Comparison of ENCODE assay signal across 3 cellular contexts in the genomic region with DNA sequence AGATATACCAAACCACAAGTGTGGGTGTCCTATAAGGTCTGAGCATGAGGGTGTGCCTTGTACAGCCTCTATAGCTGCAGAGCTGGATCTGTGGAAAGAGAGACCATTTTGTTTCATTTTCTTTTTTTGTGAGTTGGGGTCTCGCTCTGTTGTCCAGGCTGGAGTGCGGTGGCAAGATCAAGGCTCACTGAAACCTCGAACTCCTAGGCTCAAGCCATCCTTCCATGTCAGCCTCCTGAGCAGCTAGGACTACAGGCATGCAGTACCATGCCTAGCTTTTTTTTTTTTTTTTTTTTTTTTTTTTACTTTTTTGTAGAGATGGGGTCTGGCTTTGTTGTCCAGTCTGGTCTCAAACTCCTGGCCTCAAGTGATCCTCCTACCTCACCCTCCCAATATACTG.
TF ChIP-seq lines count a peak whose summit lies in the region.

No MANE protein-coding gene starts in this region.

TF ChIP-seq in SK-N-SH, 30 proteins besides CTCF, POLR2A, EP300 and RAD21:
- TF ChIP-seq GABPA (IDR thresholded peaks at IDR 0.05; ENCODE audit: low read depth) (no peak), FOSL2 (IDR thresholded peaks at IDR 0.05; ENCODE audit: borderline replicate concordance, low read depth) (no peak), PBX3 (IDR thresholded peaks at IDR 0.05) (no peak), SMC3 (IDR thresholded peaks at IDR 0.05; ENCODE audit: low read depth, low read length) (no peak), FOXM1 (IDR thresholded peaks at IDR 0.05; ENCODE audit: low read depth) (no peak), REST (IDR thresholded peaks at IDR 0.05; ENCODE audit: low read depth, low read length) (no peak), EZH2phosphoT487 (IDR thresholded peaks at IDR 0.05; ENCODE audit: borderline replicate concordance, low read depth) (no peak), CHD2 (IDR thresholded peaks at IDR 0.05; ENCODE audit: low read length, partially characterized antibody) (no peak), TCF12 (IDR thresholded peaks at IDR 0.05) (no peak)
- TF ChIP-seq, protein P1, sequence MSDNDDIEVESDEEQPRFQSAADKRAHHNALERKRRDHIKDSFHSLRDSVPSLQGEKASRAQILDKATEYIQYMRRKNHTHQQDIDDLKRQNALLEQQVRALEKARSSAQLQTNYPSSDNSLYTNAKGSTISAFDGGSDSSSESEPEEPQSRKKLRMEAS (IDR thresholded peaks at IDR 0.05; ENCODE audit: low read depth): no peak
- TF ChIP-seq, protein P2, sequence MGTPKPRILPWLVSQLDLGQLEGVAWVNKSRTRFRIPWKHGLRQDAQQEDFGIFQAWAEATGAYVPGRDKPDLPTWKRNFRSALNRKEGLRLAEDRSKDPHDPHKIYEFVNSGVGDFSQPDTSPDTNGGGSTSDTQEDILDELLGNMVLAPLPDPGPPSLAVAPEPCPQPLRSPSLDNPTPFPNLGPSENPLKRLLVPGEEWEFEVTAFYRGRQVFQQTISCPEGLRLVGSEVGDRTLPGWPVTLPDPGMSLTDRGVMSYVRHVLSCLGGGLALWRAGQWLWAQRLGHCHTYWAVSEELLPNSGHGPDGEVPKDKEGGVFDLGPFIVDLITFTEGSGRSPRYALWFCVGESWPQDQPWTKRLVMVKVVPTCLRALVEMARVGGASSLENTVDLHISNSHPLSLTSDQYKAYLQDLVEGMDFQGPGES (IDR thresholded peaks at IDR 0.05; ENCODE audit: low read depth, low read length): no peak

TF ChIP-seq in SK-N-SH treated with all-trans-retinoic acid at 6 μM for 48 hours, 23 proteins besides CTCF, POLR2A, EP300 and RAD21:
- TF ChIP-seq ESRRG (CRISPR knock-in tag; IDR thresholded peaks at IDR 0.05): no peak
- TF ChIP-seq ZNF8 (CRISPR knock-in tag; IDR thresholded peaks at IDR 0.05): no peak
- TF ChIP-seq RARB (CRISPR knock-in tag; IDR thresholded peaks at IDR 0.05): no peak
- TF ChIP-seq ISL1 (CRISPR knock-in tag; IDR thresholded peaks at IDR 0.05): no peak
- TF ChIP-seq BACH2 (CRISPR knock-in tag; IDR thresholded peaks at IDR 0.05; ENCODE audit: borderline replicate concordance): no peak
- TF ChIP-seq PPARA (CRISPR knock-in tag; IDR thresholded peaks at IDR 0.05; ENCODE audit: borderline replicate concordance): no peak

TF ChIP-seq in endothelial cell of umbilical vein, 7 proteins besides CTCF, POLR2A, EP300 and RAD21:
- no peak for TF ChIP-seq JUN (IDR thresholded peaks at IDR 0.05; ENCODE audit: borderline replicate concordance, insufficient read depth, insufficient read length, low read depth)
- TF ChIP-seq FOS (IDR thresholded peaks at IDR 0.05; ENCODE audit: borderline replicate concordance, insufficient read depth, low read length): no peak
- TF ChIP-seq EZH2 (IDR thresholded peaks at IDR 0.05; ENCODE audit: borderline replicate concordance, low read depth, low read length, severe bottlenecking): no peak
- TF ChIP-seq MYC (IDR thresholded peaks at IDR 0.05; ENCODE audit: low read depth, low read length): no peak
- TF ChIP-seq GATA2 (IDR thresholded peaks at IDR 0.05; ENCODE audit: insufficient read depth, insufficient read length, low read depth, low read length): no peak
- no peak for TF ChIP-seq POLR2AphosphoS5 (IDR thresholded peaks at IDR 0.05; ENCODE audit: insufficient read depth, low read depth, low read length)
- TF ChIP-seq, protein P1 (IDR thresholded peaks at IDR 0.05; ENCODE audit: insufficient read depth, insufficient read length): no peak
